ENCODE assay signal across 8 cellular contexts in genomic region chr11:102564110-102564509, GRCh38. TPM values are rescaled to one million over a fixed set of nuclear protein-coding genes. Genes with fewer than 3 reads are reported as not detected.
DNase-seq lines count a peak whose midpoint lies in the region; ATAC-seq, FAIRE-seq and TF ChIP-seq lines count a peak whose summit lies in the region.

No MANE protein-coding gene starts in this region.

- H3K27ac ChIP-seq in A549 (peak overlapping the region; percentile 43 to 83), GM12878 (ENCODE audit: control insufficient read depth, insufficient read depth) (no peak overlapping the region)
- no peak overlapping the region for H3K27ac ChIP-seq in effector memory CD4-positive, alpha-beta T cell (ENCODE audit: insufficient read depth, low read length, poor library complexity, severe bottlenecking)

- TF ChIP-seq POLR2A in A549 (IDR thresholded peaks at IDR 0.05; ENCODE audit: low read length) (no peak), GM12878 (IDR thresholded peaks at IDR 0.05; ENCODE audit: low read depth, low read length) (no peak)

- 36% methylated on average over 2 of the region's 2 CpGs for WGBS in A549 (ENCODE audit: missing lambda C conversion rate)
- WGBS in GM12878 (ENCODE audit: insufficient coverage, insufficient replicate concordance, low lambda C conversion rate, missing lambda C conversion rate), result 11% methylated on average over 2 of the region's 2 CpGs

- no TSS peak for BruUV-seq in GM12878 (replicated peaks; lab: Mats Ljungman, UMichigan)

- peak; percentile 56 to 64 for DNase-seq in A549 (ENCODE audit: low read depth in 1 of 2, low spot score in 1 of 2)
- DNase-seq in GM12878 (ENCODE audit: low read depth, low spot score), result no peak
- DNase-seq in stimulated activated naive CD4-positive, alpha-beta T cell treated with Interleukin-2 at 50 U/mL for 16 hours (lab: John Stamatoyannopoulos, UW), result no peak
- DNase-seq in effector memory CD4-positive, alpha-beta T cell, result no peak
- no peak for DNase-seq in NCI-H82 treated with DMSO at 0.1 percent for 48 hours (lab: John Stamatoyannopoulos, UW; ENCODE audit: unreplicated experiment)
- no peak for DNase-seq in NCI-H748 treated with DMSO at 0.1 percent for 48 hours (lab: John Stamatoyannopoulos, UW)

- CTCF ChIA-PET in A549 (lab: Yijun Ruan, JAX), result interaction anchor here (0.6 to 0.8 kb wide), 2 partner anchors 102 to 243 kb away, joined by 3 read pairs; no protein-coding TSS in a partner anchor
- CTCF ChIA-PET in GM12878 (lab: Yijun Ruan, JAX), result interaction anchor here (0.7 to 2.6 kb wide), 7 partner anchors 10 to 222 kb away, joined by 3 to 19 read pairs (median 4); no protein-coding TSS in a partner anchor

- ATAC-seq in A549 (peak; percentile 82 to 87), GM19395 (IDR thresholded peaks at IDR 0.05; ENCODE audit: unreplicated experiment) (peak; percentile 69), HG03378 (IDR thresholded peaks at IDR 0.05; ENCODE audit: unreplicated experiment) (peak; percentile 75), GM12878 (peak; percentile 77)

- in situ Hi-C loops in GM12878 (cut with MboI), result no loop called here

- no peak overlapping the region for H3K4me3 ChIP-seq in A549
- H3K4me3 ChIP-seq in GM12878, result no peak overlapping the region
- H3K4me3 ChIP-seq in effector memory CD4-positive, alpha-beta T cell (ENCODE audit: insufficient read depth, low read depth, low read length, poor library complexity, severe bottlenecking), result no peak overlapping the region

- H4K20me1 ChIP-seq in GM12878 (ENCODE audit: control insufficient read depth, insufficient read depth), result no peaks in the 10 kb centered on the region

- H3K36me3 ChIP-seq in GM12878 (ENCODE audit: control insufficient read depth in 2 of 2, insufficient read depth in 2 of 2, low read length in 1 of 2), result no peaks in the 10 kb centered on the region
- H3K36me3 ChIP-seq in effector memory CD4-positive, alpha-beta T cell (ENCODE audit: control insufficient read depth, insufficient read depth, low read length), result no peaks in the 10 kb centered on the region

- H3K9me3 ChIP-seq in A549, result peaks cover 16% of the 10 kb centered on the region
- H3K9me3 ChIP-seq in GM12878 (replicated peaks; ENCODE audit: control insufficient read depth, insufficient read depth, low read length), result peaks cover 23% of the 10 kb centered on the region
- H3K9me3 ChIP-seq in effector memory CD4-positive, alpha-beta T cell (ENCODE audit: control insufficient read depth, low read length), result no peaks in the 10 kb centered on the region

- H3K9ac ChIP-seq in GM12878 (ENCODE audit: control insufficient read depth, insufficient read depth, low read length), result no peak overlapping the region

- SMC1A ChIA-PET in GM12878 (lab: Charles Lee; ENCODE audit: uncharacterized antibody, unreplicated experiment), result interaction anchor here (0.8 to 18.2 kb wide), 12 partner anchors 8 to 242 kb away, joined by 3 to 399 read pairs (median 10); no protein-coding TSS in a partner anchor

- TF ChIP-seq EP300 in A549 (IDR thresholded peaks at IDR 0.05), result no peak
- peak in 1 of 2 experiments; percentile 48; a peak in 1 of 4 replicates for TF ChIP-seq EP300 in GM12878 (IDR thresholded peaks at IDR 0.05; ENCODE audit: borderline replicate concordance in 1 of 2, control insufficient read depth in 1 of 2, low read depth in 2 of 2, low read length in 2 of 2)

- FAIRE-seq in A549 (lab: Jason Lieb, UNC) (no peak), GM12878 (lab: Jason Lieb, UNC) (no peak)

- peak overlapping the region; percentile 47 for H3K4me2 ChIP-seq in A549
- no peak overlapping the region for H3K4me2 ChIP-seq in GM12878 (ENCODE audit: control insufficient read depth, insufficient read depth)

- no peak for TF ChIP-seq CTCF in A549 (IDR thresholded peaks at IDR 0.05)
- TF ChIP-seq CTCF in GM12878 (IDR thresholded peaks at IDR 0.05 in 2 of 3, conservative IDR thresholded peaks at IDR 0.05 in 1 of 3; ENCODE audit: control insufficient read depth in 2 of 3, extremely low read depth in 1 of 3, insufficient read depth in 1 of 3, low read depth in 3 of 3, low read length in 3 of 3), result no peak

- POLR2A ChIA-PET in A549 (lab: Yijun Ruan, JAX), result interaction anchor here (0.7 to 1.0 kb wide), 3 partner anchors 11 to 36 kb away, joined by 3 to 4 read pairs (median 3); no protein-coding TSS in a partner anchor
- POLR2A ChIA-PET in GM12878 (lab: Charles Lee), result interaction anchor here (0.5 to 3.9 kb wide), 11 partner anchors 8 to 28 kb away, joined by 3 to 25 read pairs (median 5); no protein-coding TSS in a partner anchor

- RAD21 ChIA-PET in GM12878 (lab: Charles Lee; ENCODE audit: unreplicated experiment), result interaction anchor here (0.8 to 3.2 kb wide), 12 partner anchors 9 to 49 kb away, joined by 3 to 30 read pairs (median 8); no protein-coding TSS in a partner anchor

- TF ChIP-seq RAD21 in A549 (conservative IDR thresholded peaks at IDR 0.05 in 1 of 2, IDR thresholded peaks at IDR 0.05 in 1 of 2), result no peak
- no peak for TF ChIP-seq RAD21 in GM12878 (IDR thresholded peaks at IDR 0.05; ENCODE audit: insufficient read depth, low read depth, low read length)

- no peaks in the 10 kb centered on the region for H3K27me3 ChIP-seq in GM12878 (replicated peaks in 1 of 2; ENCODE audit: control insufficient read depth in 2 of 2, insufficient read depth in 2 of 2, low read length in 1 of 2)
- H3K27me3 ChIP-seq in effector memory CD4-positive, alpha-beta T cell (replicated peaks; ENCODE audit: control insufficient read depth, insufficient read depth, low read length, poor library complexity, severe bottlenecking), result no peaks in the 10 kb centered on the region

- H3K4me1 ChIP-seq in A549 (peaks cover 25% of the 10 kb centered on the region; the same call in 2 of the 3 replicates), GM12878 (ENCODE audit: control insufficient read depth, insufficient read depth, low read length) (peaks cover 48% of the 10 kb centered on the region)
- H3K4me1 ChIP-seq in effector memory CD4-positive, alpha-beta T cell (ENCODE audit: control insufficient read depth, insufficient read depth, low read length, poor library complexity, severe bottlenecking), result peaks cover 20% of the 10 kb centered on the region

- intact Hi-C loops in GM12878 (cut with micrococcal nuclease; ENCODE audit: unreplicated experiment), result loop anchor here (1.0 to 5.0 kb wide), 2 partner anchors 17 to 247 kb away; partner anchors contain the start of gene BIRC3

- no peak overlapping the region for H2AFZ ChIP-seq in GM12878 (ENCODE audit: control insufficient read depth, low read depth, low read length)

- H3K79me2 ChIP-seq in GM12878 (ENCODE audit: control insufficient read depth, insufficient read depth, low read length), result no peaks in the 10 kb centered on the region

TF ChIP-seq in A549, 52 proteins besides CTCF, POLR2A, EP300 and RAD21 (continues in another document):
- TF ChIP-seq HDAC2 (IDR thresholded peaks at IDR 0.05) (no peak), MYC (IDR thresholded peaks at IDR 0.05; ENCODE audit: borderline replicate concordance, low read length) (no peak), MAZ (IDR thresholded peaks at IDR 0.05; ENCODE audit: borderline replicate concordance, low read depth, low read length) (no peak), ZC3H11A (IDR thresholded peaks at IDR 0.05) (no peak), NPAS2 (CRISPR knock-in tag; IDR thresholded peaks at IDR 0.05; ENCODE audit: borderline replicate concordance) (no peak), SMC3 (IDR thresholded peaks at IDR 0.05) (no peak), FOSL2 (IDR thresholded peaks at IDR 0.05) (peak; percentile 73), FOSL2 (CRISPR knock-in tag; IDR thresholded peaks at IDR 0.05) (peak; percentile 94), CBX2 (IDR thresholded peaks at IDR 0.05; ENCODE audit: borderline replicate concordance, low read depth) (no peak)

TF ChIP-seq in GM12878, 131 proteins besides CTCF, POLR2A, EP300 and RAD21 (continues in another document):
- TF ChIP-seq RUNX3 (IDR thresholded peaks at IDR 0.05; ENCODE audit: low read length), result peak; percentile 16; the same call in 1 of the 2 replicates
- no peak for TF ChIP-seq ESRRA (IDR thresholded peaks at IDR 0.05; ENCODE audit: low read length)

RNA-seq across cellular contexts. Expression of gene MMP7, which starts 33.6 kb away (rescaled TPM):
- 54.8 and 62.9 TPM in 2 replicates for polyA plus RNA-seq in A549 (2011; rRNA removed)
- polyA plus RNA-seq in A549 (2012; cell fraction: cytosol; rRNA removed), result 5.3 and 7.3 TPM in 2 replicates
- 4.1 and 4.9 TPM in 2 replicates for polyA plus RNA-seq in A549 (2012; cell fraction: nucleus; rRNA removed)
- polyA plus RNA-seq in A549 (2017; fragmentation: RNase III; extraction: RNeasy Plus Mini Kit Qiagen cat#74134 plus additional on column Dnase treatment), result 8.9 to 10.9 TPM (median 10.1 TPM) in 3 replicates
- 11.2 and 16.4 TPM in 2 replicates for polyA minus RNA-seq in A549 (2011; rRNA and poly(A)+ RNA removed)
- total RNA-seq in GM12878 (2013; cell fraction: nucleolus; rRNA removed), result 4.3 and 5.4 TPM in 2 replicates
- 0.68 and 1.7 TPM in 2 replicates for total RNA-seq in GM12878 (2014; rRNA removed)
- total RNA-seq in GM12878 (2014; rRNA removed; fragmentation: Illumina TruSeq; extraction: Trizol), result 1.1 and 1.7 TPM in 2 replicates
- 1.0 and 1.2 TPM in 2 replicates for total RNA-seq in GM12878 (2021)
- polyA plus RNA-seq in GM12878 (2011; ENCODE audit: low read depth), result 0.80 TPM
- 18.0 and 19.9 TPM in 2 replicates for polyA plus RNA-seq in GM12878 (2011; rRNA removed)
- polyA plus RNA-seq in GM12878 (2011; cell fraction: cytosol; rRNA removed), result 11.7 and 14.3 TPM in 2 replicates
- polyA plus RNA-seq in GM12878 (2011; cell fraction: nucleus; rRNA removed), result 4.5 and 7.8 TPM in 2 replicates
- polyA plus RNA-seq in GM12878 (2012), result 1.4 TPM in 2 replicates
- polyA plus RNA-seq in GM12878 (2014; fragmentation: Illumina TruSeq; extraction: Trizol), result 0.62 and 1.2 TPM in 2 replicates
- polyA plus RNA-seq in GM12878 (2014; fragmentation: Nextera tagmentation; extraction: Ambion mirVana), result 1 to 10 TPM; 1.6 to 1.7 TPM
- polyA plus RNA-seq in GM12878 (2014; rRNA removed), result 0.52 and 0.92 TPM in 2 replicates
- polyA plus RNA-seq in GM12878 (2016; fragmentation: Nextera tagmentation; extraction: Ambion mirVana), result under 1 TPM; 0.63 to 0.68 TPM
- polyA minus RNA-seq in GM12878 (2011; rRNA and poly(A)+ RNA removed), result 5.3 and 10.9 TPM in 2 replicates
- 2.5 and 2.7 TPM in 2 replicates for polyA minus RNA-seq in GM12878 (2011; cell fraction: cytosol; rRNA and poly(A)+ RNA removed)
- 0.97 and 1.1 TPM in 2 replicates for polyA minus RNA-seq in GM12878 (2011; cell fraction: nucleus; rRNA and poly(A)+ RNA removed)

Comparison
In these comparisons a context has a peak if more than half of its experiments do, and no peak if none do; other contexts are left out.
1. DNase-seq: peak in A549 (2 of 2); none in GM12878 (single experiment), stimulated activated naive CD4-positive, alpha-beta T cell treated with Interleukin-2 at 50 U/mL for 16 hours (single experiment), effector memory CD4-positive, alpha-beta T cell (0 of 3), NCI-H82 treated with DMSO at 0.1 percent for 48 hours (single experiment) and NCI-H748 treated with DMSO at 0.1 percent for 48 hours (single experiment).
2. H3K27ac ChIP-seq: peak in A549 (2 of 2); none in GM12878 (single experiment) and effector memory CD4-positive, alpha-beta T cell (single experiment).
3. Of the 24 proteins assayed by ChIP-seq in both GM12878 and A549: peak only in GM12878: BCL3; only in A549: none; in both: JUNB; in neither: 21; mixed calls (peak in some experiments, not most) for 1.
4. Peak in every context shown above with its lines, with median percentiles within 50 percentile points of each other: ATAC-seq.